Comparison of ENCODE assay signal across 11 cellular contexts in genomic region chr16:2206780-2207433, GRCh38. TPM values are rescaled to one million over a fixed set of nuclear protein-coding genes. Genes with fewer than 3 reads are reported as not detected.
A peak's percentile ranks its signal among the peaks of the same experiment; 100 is the strongest.
DNase-seq lines count a peak whose midpoint lies in the region; ATAC-seq and TF ChIP-seq lines count a peak whose summit lies in the region.
"Had no signal": no experiment of that assay in that cellular context is flagged by ENCODE, and none has a peak within 500 bp of the region (broad histone marks: within the 10 kb centered on the region; RNA-seq: fewer than 3 reads in every experiment).

No MANE protein-coding gene starts in this region.

- H3K27me3 Mint-ChIP-seq in activated T-cell treated with anti-CD3 and anti-CD28 coated beads, Interleukin-2, amount 50 U/mL, for 72 hours (ENCODE audit: low read depth), result no peaks in the 10 kb centered on the region
- no peaks in the 10 kb centered on the region for H3K27me3 Mint-ChIP-seq in chondrocyte (ENCODE audit: low read depth)

- H3K4me3 ChIP-seq in NT2/D1 (ENCODE audit: insufficient read length, low read depth), result no peak overlapping the region
- no peak overlapping the region for H3K4me3 ChIP-seq in skeletal muscle tissue (ENCODE audit: low read length in 3 of 3)

- H3K36me3 ChIP-seq in NT2/D1 (ENCODE audit: insufficient read depth, insufficient read length, low read length) (peaks cover 57% of the 10 kb centered on the region), skeletal muscle tissue (ENCODE audit: control insufficient read depth in 3 of 3, insufficient read depth in 3 of 3, low read length in 3 of 3) (peaks cover 27 to 35% (median 28%) of the 10 kb centered on the region in 3 donors)

- peak overlapping the region; percentile 84 to 89 for H3K4me3 Mint-ChIP-seq in activated T-cell treated with anti-CD3 and anti-CD28 coated beads, Interleukin-2, amount 50 U/mL, for 72 hours
- peak overlapping the region; percentile 81 for H3K4me3 Mint-ChIP-seq in chondrocyte (ENCODE audit: unreplicated experiment)

- H3K36me3 Mint-ChIP-seq in activated T-cell treated with anti-CD3 and anti-CD28 coated beads, Interleukin-2, amount 50 U/mL, for 72 hours (ENCODE audit: insufficient read depth in 2 of 2), result peaks cover 2 to 7% of the 10 kb centered on the region in 2 donors
- peaks cover 7% of the 10 kb centered on the region for H3K36me3 Mint-ChIP-seq in chondrocyte (ENCODE audit: low read depth)

- no peak overlapping the region for H3K27ac ChIP-seq in skeletal muscle tissue (ENCODE audit: low read depth, low read length)

- no peaks in the 10 kb centered on the region for H3K9me3 Mint-ChIP-seq in activated T-cell treated with anti-CD3 and anti-CD28 coated beads, Interleukin-2, amount 50 U/mL, for 72 hours
- H3K9me3 Mint-ChIP-seq in chondrocyte (ENCODE audit: low read depth), result no peaks in the 10 kb centered on the region

- peaks cover 27% of the 10 kb centered on the region for H3K4me1 Mint-ChIP-seq in activated T-cell treated with anti-CD3 and anti-CD28 coated beads, Interleukin-2, amount 50 U/mL, for 72 hours (ENCODE audit: low read depth)
- H3K4me1 Mint-ChIP-seq in chondrocyte (ENCODE audit: low read depth), result peaks cover 23% of the 10 kb centered on the region

- H3K4me1 ChIP-seq in NT2/D1 (ENCODE audit: insufficient read depth, insufficient read length) (peaks cover 24% of the 10 kb centered on the region), skeletal muscle tissue (ENCODE audit: control insufficient read depth in 3 of 3, insufficient read depth in 3 of 3, low read length in 3 of 3) (peaks cover 44 to 58% (median 50%) of the 10 kb centered on the region in 3 donors)

- no peak for TF ChIP-seq CTCF in chondrocyte (IDR thresholded peaks at IDR 0.05)

- peak overlapping the region; percentile 68 for H3K27ac Mint-ChIP-seq in activated T-cell treated with anti-CD3 and anti-CD28 coated beads, Interleukin-2, amount 50 U/mL, for 72 hours
- peak overlapping the region; percentile 51 for H3K27ac Mint-ChIP-seq in chondrocyte (ENCODE audit: unreplicated experiment)

- H3K9me3 ChIP-seq in NT2/D1 (ENCODE audit: insufficient read depth, low read length), result no peaks in the 10 kb centered on the region
- no peaks in the 10 kb centered on the region for H3K9me3 ChIP-seq in skeletal muscle tissue (ENCODE audit: control insufficient read depth in 3 of 3, low read length in 3 of 3)
- H3K9me3 ChIP-seq: MG63 had no signal

- DNase-seq in activated T-cell treated with anti-CD3 and anti-CD28 coated beads, Interleukin-2, amount 50 U/mL, for 72 hours, result no peak
- no peak for DNase-seq in activated T-cell treated with anti-CD3 and anti-CD28 coated beads, Interleukin-2, amount 50 U/mL, for 48 hours
- DNase-seq in NT2/D1 (ENCODE audit: low read depth, low spot score) (no peak), chondrocyte (ENCODE audit: low spot score) (no peak), NCI-H187 treated with DMSO at 0.1 percent for 48 hours (lab: John Stamatoyannopoulos, UW) (no peak)
- DNase-seq in stimulated activated CD4-positive, alpha-beta T cell treated with anti-CD3 and anti-CD28 coated beads, Interleukin-4, amount 100 ng/mL, for 4 hours, result no peak
- DNase-seq: left cardiac atrium, MG63, small intestine had no signal

- H3K9ac ChIP-seq in NT2/D1 (ENCODE audit: insufficient read length, low read depth) (peak overlapping the region; percentile 27), skeletal muscle tissue (ENCODE audit: low read depth in 1 of 3, low read length in 3 of 3) (peak overlapping the region in 2 of 3 donors; percentile 43 to 45)

- ATAC-seq in activated T-cell treated with anti-CD3 and anti-CD28 coated beads, Interleukin-2, amount 50 U/mL, for 72 hours (replicated peaks in 1 of 2), result no peak
- ATAC-seq in GM21576 (IDR thresholded peaks at IDR 0.05; ENCODE audit: unreplicated experiment), result no peak

- H3K27me3 ChIP-seq in NT2/D1 (ENCODE audit: insufficient read depth, insufficient read length) (no peaks in the 10 kb centered on the region), skeletal muscle tissue (ENCODE audit: control insufficient read depth in 3 of 3, insufficient read depth in 3 of 3, low read length in 3 of 3) (no peaks in the 10 kb centered on the region)
- H3K27me3 ChIP-seq: MG63 had no signal

RNA-seq across cellular contexts. Expression of gene MLST8, which starts 1.7 kb away (rescaled TPM):
- total RNA-seq in activated T-cell treated with anti-CD3 and anti-CD28 coated beads, Interleukin-2, amount 50 U/mL, for 72 hours, result 10 to 100 TPM; 54.9 to 65.6 TPM
- total RNA-seq in chondrocyte (37.1 to 41.4 TPM (median 39.3 TPM) in 3 replicates), skeletal muscle tissue (7.8 TPM)

RNA-seq across cellular contexts. Expression of gene BRICD5, which starts 3.8 kb away (rescaled TPM):
- total RNA-seq in activated T-cell treated with anti-CD3 and anti-CD28 coated beads, Interleukin-2, amount 50 U/mL, for 72 hours, result 10 to 100 TPM; 12.8 to 14.4 TPM
- total RNA-seq in chondrocyte (5.4 to 7.3 TPM (median 6.9 TPM) in 3 replicates), skeletal muscle tissue (2.1 TPM)

RNA-seq across cellular contexts. Expression of gene PGP, which starts 7.7 kb away (rescaled TPM):
- total RNA-seq in activated T-cell treated with anti-CD3 and anti-CD28 coated beads, Interleukin-2, amount 50 U/mL, for 72 hours, result 10 to 100 TPM; 12.1 to 12.6 TPM
- total RNA-seq in chondrocyte (15.6 to 21.1 TPM (median 16.0 TPM) in 3 replicates), skeletal muscle tissue (9.9 TPM)

RNA-seq across cellular contexts. Expression of gene CASKIN1, which starts 10.5 kb away (rescaled TPM):
- total RNA-seq in activated T-cell treated with anti-CD3 and anti-CD28 coated beads, Interleukin-2, amount 50 U/mL, for 72 hours, result 1 to 10 TPM in 1 of 2 donors, under 1 TPM in 1; 0.89 to 2.1 TPM
- 1.3 to 3.6 TPM (median 2.3 TPM) in 3 replicates for total RNA-seq in chondrocyte
- total RNA-seq in skeletal muscle tissue, result 0.52 TPM

RNA-seq across cellular contexts. Expression of gene E4F1, which starts 16.5 kb away (rescaled TPM):
- 10 to 100 TPM; 22.1 to 24.3 TPM for total RNA-seq in activated T-cell treated with anti-CD3 and anti-CD28 coated beads, Interleukin-2, amount 50 U/mL, for 72 hours
- total RNA-seq in chondrocyte (18.7 to 25.7 TPM (median 20.7 TPM) in 3 replicates), skeletal muscle tissue (12.5 TPM)
